ENCODE assay signal across 21 cellular contexts in genomic region chr16:66400503-66401380, GRCh38. TPM values are rescaled to one million over a fixed set of nuclear protein-coding genes. Genes with fewer than 3 reads are reported as not detected.
DNase-seq lines count a peak whose midpoint lies in the region; ATAC-seq, FAIRE-seq and TF ChIP-seq lines count a peak whose summit lies in the region.
"Had no signal": no experiment of that assay in that cellular context is flagged by ENCODE, and none has a peak within 500 bp of the region (broad histone marks: within the 10 kb centered on the region; RNA-seq: fewer than 3 reads in every experiment).

No MANE protein-coding gene starts in this region.

- peaks cover 21% of the 10 kb centered on the region for H3K27me3 Mint-ChIP-seq in activated T-helper 17 cell treated with anti-CD3 and anti-CD28 coated beads, Interleukin-2, amount 50 U/mL, for 72 hours
- peaks cover 22% of the 10 kb centered on the region for H3K27me3 Mint-ChIP-seq in HFFc6 (ENCODE audit: insufficient read depth)

- no peak overlapping the region for H3K4me3 ChIP-seq in heart left ventricle
- no peak overlapping the region for H3K4me3 ChIP-seq in right atrium auricular region
- no peak overlapping the region for H3K4me3 ChIP-seq in ascending aorta

- H3K27me3 ChIP-seq in heart left ventricle, result no peaks in the 10 kb centered on the region
- no peaks in the 10 kb centered on the region for H3K27me3 ChIP-seq in right atrium auricular region
- H3K27me3 ChIP-seq in ascending aorta, result no peaks in the 10 kb centered on the region

- no peak for ATAC-seq in heart left ventricle
- no peak for ATAC-seq in activated T-helper 17 cell treated with anti-CD3 and anti-CD28 coated beads, Interleukin-2, amount 50 U/mL, for 72 hours (replicated peaks)

- H3K27ac Mint-ChIP-seq in activated T-helper 17 cell treated with anti-CD3 and anti-CD28 coated beads, Interleukin-2, amount 50 U/mL, for 72 hours, result no peak overlapping the region
- H3K27ac Mint-ChIP-seq in HFFc6, result no peak overlapping the region
- H3K27ac Mint-ChIP-seq: CD14-positive monocyte, IgD-negative memory B cell had no signal

- H3K36me3 Mint-ChIP-seq in activated T-helper 17 cell treated with anti-CD3 and anti-CD28 coated beads, Interleukin-2, amount 50 U/mL, for 72 hours (ENCODE audit: low read depth), result no peaks in the 10 kb centered on the region
- H3K36me3 Mint-ChIP-seq in HFFc6 (ENCODE audit: low read depth), result no peaks in the 10 kb centered on the region
- H3K36me3 Mint-ChIP-seq: CD14-positive monocyte, IgD-negative memory B cell had no signal

- TF ChIP-seq CTCF in heart left ventricle (IDR thresholded peaks at IDR 0.05) (no peak), right atrium auricular region (IDR thresholded peaks at IDR 0.05) (no peak), ascending aorta (IDR thresholded peaks at IDR 0.05) (no peak), HFFc6 (IDR thresholded peaks at IDR 0.05) (no peak)

- WGBS in heart left ventricle, 4 donors, result 76 to 85% (median 84%) methylated on average over 17 to 20 of the region's 20 CpGs

- no peak overlapping the region for H3K4me3 Mint-ChIP-seq in activated T-helper 17 cell treated with anti-CD3 and anti-CD28 coated beads, Interleukin-2, amount 50 U/mL, for 72 hours
- H3K4me3 Mint-ChIP-seq in HFFc6, result no peak overlapping the region
- H3K4me3 Mint-ChIP-seq: CD14-positive monocyte, IgD-negative memory B cell had no signal

- peaks cover 0 to 33% (median 13%) of the 10 kb centered on the region in 12 donors for H3K4me1 ChIP-seq in heart left ventricle
- peaks cover 0 to 14% of the 10 kb centered on the region in 2 donors for H3K4me1 ChIP-seq in right atrium auricular region
- H3K4me1 ChIP-seq in ascending aorta, result peaks cover 0 to 5% of the 10 kb centered on the region in 2 donors

- intact Hi-C loops in heart left ventricle (cut with DNase I) (loop anchor here in 9 of 10 donors (5.0 to 10.0 kb wide), 5 partner anchors 38 to 464 kb away; partner anchors contain the start of genes CMTM3 (in 3 of the 9) and DYNC1LI2 (in 1 of the 9)), ascending aorta (cut with DNase I) (no loop called here)

- H3K9me3 ChIP-seq in heart left ventricle (peaks cover 0 to 6% (median 0%) of the 10 kb centered on the region in 12 donors), right atrium auricular region (no peaks in the 10 kb centered on the region), ascending aorta (no peaks in the 10 kb centered on the region)

- H3K27ac ChIP-seq in heart left ventricle, result peak overlapping the region in 10 of 12 donors; percentile 7 to 80 (median 60)
- H3K27ac ChIP-seq in right atrium auricular region, result peak overlapping the region in 1 of 2 donors; percentile 46
- peak overlapping the region; percentile 37 to 57 for H3K27ac ChIP-seq in ascending aorta

- no peak for TF ChIP-seq POLR2A in heart left ventricle (IDR thresholded peaks at IDR 0.05)

- FAIRE-seq in urothelium cell line (lab: Jason Lieb, UNC), result peak; percentile 58
- FAIRE-seq: A204.1 had no signal

- no peaks in the 10 kb centered on the region for H3K4me1 Mint-ChIP-seq in activated T-helper 17 cell treated with anti-CD3 and anti-CD28 coated beads, Interleukin-2, amount 50 U/mL, for 72 hours
- H3K4me1 Mint-ChIP-seq in HFFc6 (ENCODE audit: low read depth), result no peaks in the 10 kb centered on the region
- H3K4me1 Mint-ChIP-seq: CD14-positive monocyte, IgD-negative memory B cell had no signal

- H3K36me3 ChIP-seq in heart left ventricle (peaks cover 0 to 67% (median 20%) of the 10 kb centered on the region in 9 donors), right atrium auricular region (no peaks in the 10 kb centered on the region), ascending aorta (no peaks in the 10 kb centered on the region)

- no peaks in the 10 kb centered on the region for H3K9me3 Mint-ChIP-seq in activated T-helper 17 cell treated with anti-CD3 and anti-CD28 coated beads, Interleukin-2, amount 50 U/mL, for 72 hours
- H3K9me3 Mint-ChIP-seq in HFFc6, result peaks cover 6% of the 10 kb centered on the region; the same call in 1 of the 2 replicates

- DNase-seq in heart left ventricle, result no peak
- no peak for DNase-seq in right atrium auricular region (ENCODE audit: low spot score)
- peak in 1 of 2 donors; percentile 57 for DNase-seq in ascending aorta (ENCODE audit: low spot score in 2 of 2)
- DNase-seq in islet precursor cell, result peak; percentile 49
- DNase-seq in urothelium cell line (ENCODE audit: low spot score), result no peak
- DNase-seq in HFFc6, result no peak
- DNase-seq in effector CD4-positive, alpha-beta T cell, result no peak
- DNase-seq: COR-L47; MV-4-11; NCI-H1417 treated with DMSO at 0.1 percent for 48 hours; NCI-H2029; NCI-H2227 treated with DMSO at 0.1 percent for 48 hours; NCI-H526 treated with DMSO at 0.1 percent for 48 hours; NK-92 treated with Interleukin-12 subunit alpha and Interleukin-12 subunit beta, amount 100 ng/mL, for 24 hours; OCI-M1; RPMI8226 had no signal

RNA-seq across cellular contexts. Expression of gene BEAN1, which starts 26.4 kb away (rescaled TPM):
- total RNA-seq in heart left ventricle, result 1 to 10 TPM in 5 of 9 donors, under 1 TPM in 4; 0.58 to 7.9 (median 1.5) TPM
- 1 to 10 TPM in 1 of 2 donors, under 1 TPM in 1; 0.30 to 8.8 TPM for polyA plus RNA-seq in heart left ventricle
- under 1 TPM; 0.48 to 0.75 TPM for total RNA-seq in right atrium auricular region
- not detected for total RNA-seq in ascending aorta
- not detected for total RNA-seq in activated T-helper 17 cell treated with anti-CD3 and anti-CD28 coated beads, Interleukin-2, amount 50 U/mL, for 72 hours
- not detected for total RNA-seq in HFFc6 (2021; fragmentation: NEBNext Ultra II Directional; extraction: Animal tissue kit (Norgen Biotek cat#: 25700))
- polyA plus RNA-seq: IgD-negative memory B cell had no signal

RNA-seq across cellular contexts. Expression of gene CDH5, which starts 34.3 kb away (rescaled TPM):
- total RNA-seq in heart left ventricle, result 100 to 1,000 TPM in 2 of 9 donors, 10 to 100 TPM in 7; 39.6 to 135 (median 63.3) TPM
- polyA plus RNA-seq in heart left ventricle, result 10 to 100 TPM; 24.9 to 62.3 TPM
- total RNA-seq in right atrium auricular region, result 10 to 100 TPM; 47.4 to 58.0 TPM
- 119 TPM for total RNA-seq in ascending aorta
- total RNA-seq in activated T-helper 17 cell treated with anti-CD3 and anti-CD28 coated beads, Interleukin-2, amount 50 U/mL, for 72 hours, result not detected
- total RNA-seq in HFFc6 (2021; fragmentation: NEBNext Ultra II Directional; extraction: Animal tissue kit (Norgen Biotek cat#: 25700)), result not detected
- total RNA-seq: H7 had no signal
- polyA plus RNA-seq: IgD-negative memory B cell had no signal

Comparison
In these comparisons a context has a peak if more than half of its experiments do, and no peak if none do; other contexts are left out.
1. RNA of gene CDH5, which starts 34.3 kb away (total RNA-seq): 119 TPM in ascending aorta (single experiment), 39.6 to 135 TPM in heart left ventricle and 47.4 to 58.0 TPM in right atrium auricular region; not detected in activated T-helper 17 cell treated with anti-CD3 and anti-CD28 coated beads, Interleukin-2, amount 50 U/mL, for 72 hours and not detected in HFFc6; every median in the first group is over 10 times any median in the second.